ENCODE assay signal across 11 cellular contexts in genomic region chrX:80648023-80648422, GRCh38.
A peak's percentile ranks its signal among the peaks of the same experiment; 100 is the strongest.
DNase-seq lines count a peak whose midpoint lies in the region; ATAC-seq, FAIRE-seq and TF ChIP-seq lines count a peak whose summit lies in the region.
"Had no signal": no experiment of that assay in that cellular context is flagged by ENCODE, and none has a peak within 500 bp of the region (broad histone marks: within the 10 kb centered on the region; RNA-seq: fewer than 3 reads in every experiment).

No MANE protein-coding gene starts in this region.

- no peak for ATAC-seq in GM18873 (IDR thresholded peaks at IDR 0.05; ENCODE audit: low FRiP score, unreplicated experiment)
- ATAC-seq in psoas muscle: no peak

- H3K4me1 Mint-ChIP-seq in activated T-helper 1 cell treated with anti-CD3 and anti-CD28 coated beads, Interleukin-12 subunit alpha, Interleukin-12 subunit beta, Interleukin-2, Interleukin-4 antibody, amounts not matched to agents 30 ng/mL and 10 ng/mL and 1 ng/mL, durations not matched to agents 14 hours and 24 hours and 36 hours (ENCODE audit: low read depth): no peaks in the 10 kb centered on the region
- H3K4me1 Mint-ChIP-seq: brain, memory B cell had no signal

- no peak overlapping the region for H3K27ac ChIP-seq in neural cell (ENCODE audit: low read length)
- H3K27ac ChIP-seq in psoas muscle: no peak overlapping the region

- no peak overlapping the region for H3K9ac ChIP-seq in neural cell (ENCODE audit: low read length)

- no peaks in the 10 kb centered on the region for H3K4me1 ChIP-seq in psoas muscle

- H3K27me3 Mint-ChIP-seq in activated T-helper 1 cell treated with anti-CD3 and anti-CD28 coated beads, Interleukin-12 subunit alpha, Interleukin-12 subunit beta, Interleukin-2, Interleukin-4 antibody, amounts not matched to agents 30 ng/mL and 10 ng/mL and 1 ng/mL, durations not matched to agents 14 hours and 24 hours and 36 hours (ENCODE audit: insufficient read depth): no peaks in the 10 kb centered on the region
- H3K27me3 Mint-ChIP-seq: brain had no signal

- intact Hi-C loops in activated T-helper 1 cell treated with anti-CD3 and anti-CD28 coated beads, Interleukin-12 subunit alpha, Interleukin-12 subunit beta, Interleukin-2, Interleukin-4 antibody, amounts not matched to agents 30 ng/mL and 10 ng/mL and 1 ng/mL, durations not matched to agents 14 hours and 24 hours and 36 hours (cut with micrococcal nuclease): no loop called here
- intact Hi-C loops in psoas muscle (cut with DNase I): no loop called here

- TF ChIP-seq RAD21 in neural cell (conservative IDR thresholded peaks at IDR 0.05): peak; percentile 38

- no peaks in the 10 kb centered on the region for H4K20me1 ChIP-seq in neural cell (ENCODE audit: insufficient read depth)

- H3K27me3 ChIP-seq in GM06990 (replicated peaks; ENCODE audit: control insufficient read depth, insufficient read depth, low read length) (no peaks in the 10 kb centered on the region), neural cell (ENCODE audit: insufficient read depth, low read depth, low read length) (no peaks in the 10 kb centered on the region), psoas muscle (ENCODE audit: insufficient read depth in 3 of 3, low read length in 2 of 3) (no peaks in the 10 kb centered on the region)

- H3K79me2 ChIP-seq in neural cell (replicated peaks; ENCODE audit: insufficient read depth, low read length): no peaks in the 10 kb centered on the region

- H3K36me3 Mint-ChIP-seq in activated T-helper 1 cell treated with anti-CD3 and anti-CD28 coated beads, Interleukin-12 subunit alpha, Interleukin-12 subunit beta, Interleukin-2, Interleukin-4 antibody, amounts not matched to agents 30 ng/mL and 10 ng/mL and 1 ng/mL, durations not matched to agents 14 hours and 24 hours and 36 hours (ENCODE audit: low read depth): no peaks in the 10 kb centered on the region
- H3K36me3 Mint-ChIP-seq: brain, memory B cell had no signal

- TF ChIP-seq EP300 in neural cell (conservative IDR thresholded peaks at IDR 0.05; ENCODE audit: poor library complexity, severe bottlenecking): no peak

- H3K27ac Mint-ChIP-seq in activated T-helper 1 cell treated with anti-CD3 and anti-CD28 coated beads, Interleukin-12 subunit alpha, Interleukin-12 subunit beta, Interleukin-2, Interleukin-4 antibody, amounts not matched to agents 30 ng/mL and 10 ng/mL and 1 ng/mL, durations not matched to agents 14 hours and 24 hours and 36 hours: no peak overlapping the region
- H3K27ac Mint-ChIP-seq: brain; memory B cell; T-helper 1 cell treated with Interleukin-12 subunit alpha and Interleukin-12 subunit beta and Interleukin-4 antibody, amounts not matched to agents 30 μg/mL and 1 μg/mL, for 36 hours had no signal

- no peaks in the 10 kb centered on the region for H3K9me3 Mint-ChIP-seq in activated T-helper 1 cell treated with anti-CD3 and anti-CD28 coated beads, Interleukin-12 subunit alpha, Interleukin-12 subunit beta, Interleukin-2, Interleukin-4 antibody, amounts not matched to agents 30 ng/mL and 10 ng/mL and 1 ng/mL, durations not matched to agents 14 hours and 24 hours and 36 hours
- H3K9me3 Mint-ChIP-seq: memory B cell; T-helper 1 cell treated with Interleukin-12 subunit alpha and Interleukin-12 subunit beta and Interleukin-4 antibody, amounts not matched to agents 30 μg/mL and 1 μg/mL, for 36 hours had no signal

- no peak for TF ChIP-seq POLR2A in NB4 (IDR thresholded peaks at IDR 0.05; ENCODE audit: extremely low read depth, insufficient read length)

- no peak overlapping the region for H3K4me3 Mint-ChIP-seq in activated T-helper 1 cell treated with anti-CD3 and anti-CD28 coated beads, Interleukin-12 subunit alpha, Interleukin-12 subunit beta, Interleukin-2, Interleukin-4 antibody, amounts not matched to agents 30 ng/mL and 10 ng/mL and 1 ng/mL, durations not matched to agents 14 hours and 24 hours and 36 hours
- H3K4me3 Mint-ChIP-seq: brain; memory B cell; T-helper 1 cell treated with Interleukin-12 subunit alpha and Interleukin-12 subunit beta and Interleukin-4 antibody, amounts not matched to agents 30 μg/mL and 1 μg/mL, for 36 hours had no signal

- no peak overlapping the region for H3K4me2 ChIP-seq in neural cell (ENCODE audit: low read length)

- H3K9me3 ChIP-seq in neural cell (ENCODE audit: low read length) (no peaks in the 10 kb centered on the region), psoas muscle (no peaks in the 10 kb centered on the region)

- no peaks in the 10 kb centered on the region for H3F3A ChIP-seq in neural cell (ENCODE audit: insufficient read depth, low read length, poor library complexity, severe bottlenecking)

- TF ChIP-seq CTCF in GM06990 (IDR thresholded peaks at IDR 0.05; ENCODE audit: insufficient read depth, low read length, poor library complexity, severe bottlenecking) (peak; percentile 55), NB4 (IDR thresholded peaks at IDR 0.05; ENCODE audit: low read depth, low read length) (peak; percentile 42), neural cell (IDR thresholded peaks at IDR 0.05; ENCODE audit: poor library complexity, severe bottlenecking) (peak; percentile 47), psoas muscle (IDR thresholded peaks at IDR 0.05) (no peak)

- H3K4me3 ChIP-seq in GM06990 (replicated peaks; ENCODE audit: low read depth, low read length): no peak overlapping the region
- no peak overlapping the region for H3K4me3 ChIP-seq in NB4 (ENCODE audit: low read depth, low read length)
- no peak overlapping the region for H3K4me3 ChIP-seq in neural cell (ENCODE audit: low read length)
- H3K4me3 ChIP-seq in psoas muscle: no peak overlapping the region

- DNase-seq in GM06990 (ENCODE audit: extremely low read depth, insufficient read length): no peak
- peak; percentile 6 for DNase-seq in NB4 (ENCODE audit: low read depth)
- DNase-seq in NCI-H524 treated with DMSO at 0.1 percent for 48 hours (lab: John Stamatoyannopoulos, UW): no peak
- no peak for DNase-seq in activated T-helper 1 cell treated with anti-CD3 and anti-CD28 coated beads, Interleukin-12 subunit alpha, Interleukin-12 subunit beta, Interleukin-2, Interleukin-4 antibody, amounts not matched to agents 30 ng/mL and 10 ng/mL and 1 ng/mL, durations not matched to agents 14 hours and 24 hours and 36 hours (ENCODE audit: low spot score)
- no peak for DNase-seq in psoas muscle

- no peaks in the 10 kb centered on the region for H3K9me2 ChIP-seq in neural cell (ENCODE audit: insufficient read depth, low read length)

- H3K36me3 ChIP-seq in GM06990 (ENCODE audit: control insufficient read depth, insufficient read depth, low read length) (no peaks in the 10 kb centered on the region), neural cell (ENCODE audit: insufficient read depth, low read length) (no peaks in the 10 kb centered on the region), psoas muscle (ENCODE audit: insufficient read depth in 1 of 2, low read depth in 1 of 2) (no peaks in the 10 kb centered on the region)

- no peak overlapping the region for H2AFZ ChIP-seq in neural cell (ENCODE audit: low read depth, low read length)

- WGBS in psoas muscle, 3 donors: 24 to 33% (median 28%) methylated on average over 1 of the region's 1 CpG

- FAIRE-seq in colon (lab: Jason Lieb, UNC): peak; percentile 18

TF ChIP-seq in neural cell, 6 proteins besides CTCF, POLR2A, EP300 and RAD21:
- TF ChIP-seq REST (IDR thresholded peaks at IDR 0.05; ENCODE audit: borderline replicate concordance): no peak
- no peak for TF ChIP-seq POLR2AphosphoS5 (IDR thresholded peaks at IDR 0.05)
- peak; percentile 43 for TF ChIP-seq SMC3 (conservative IDR thresholded peaks at IDR 0.05; ENCODE audit: poor library complexity)
- no peak for TF ChIP-seq EZH2 (IDR thresholded peaks at IDR 0.05; ENCODE audit: borderline replicate concordance, insufficient read depth, low read length, poor library complexity, severe bottlenecking)
- TF ChIP-seq TAF1 (IDR thresholded peaks at IDR 0.05; ENCODE audit: low read depth): no peak
- TF ChIP-seq MXI1 (conservative IDR thresholded peaks at IDR 0.05; ENCODE audit: poor library complexity, severe bottlenecking): no peak
